Comparison of ENCODE assay signal across 1 cellular context in the genomic region with DNA sequence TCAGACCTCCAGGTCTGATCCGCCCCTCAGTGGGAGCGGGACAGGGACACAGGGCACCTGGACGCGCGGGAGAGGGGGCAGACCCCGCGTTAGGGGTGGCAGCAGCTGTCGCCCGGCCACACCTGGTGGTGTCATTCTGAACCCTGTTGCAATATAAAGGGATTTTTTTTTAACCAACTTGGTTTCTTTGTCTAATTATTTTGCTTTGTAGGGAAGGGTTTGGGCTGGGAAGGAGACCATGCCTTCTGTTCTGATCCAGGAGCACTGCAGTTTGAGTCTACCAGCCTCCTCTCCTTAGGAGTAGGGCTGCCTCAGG.
A peak's percentile ranks its signal among the peaks of the same experiment; 100 is the strongest.
TF ChIP-seq lines count a peak whose summit lies in the region.

No MANE protein-coding gene starts in this region.

TF ChIP-seq in liver, 16 proteins besides CTCF, POLR2A, EP300 and RAD21 (continued from another document):
- no peak for TF ChIP-seq EGR1 (IDR thresholded peaks at IDR 0.05; ENCODE audit: low read depth in 2 of 2)
- TF ChIP-seq JUND (IDR thresholded peaks at IDR 0.05): no peak
- TF ChIP-seq FOXA1 (IDR thresholded peaks at IDR 0.05): no peak
- peak in 1 of 2 donors; percentile 9 for TF ChIP-seq RXRA (IDR thresholded peaks at IDR 0.05)
- peak; percentile 20 for TF ChIP-seq HNF4G (IDR thresholded peaks at IDR 0.05)
- TF ChIP-seq GABPA (IDR thresholded peaks at IDR 0.05 in 1 of 2, conservative IDR thresholded peaks at IDR 0.05 in 1 of 2): no peak
- TF ChIP-seq, protein P1, sequence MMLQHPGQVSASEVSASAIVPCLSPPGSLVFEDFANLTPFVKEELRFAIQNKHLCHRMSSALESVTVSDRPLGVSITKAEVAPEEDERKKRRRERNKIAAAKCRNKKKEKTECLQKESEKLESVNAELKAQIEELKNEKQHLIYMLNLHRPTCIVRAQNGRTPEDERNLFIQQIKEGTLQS (IDR thresholded peaks at IDR 0.05): no peak
